Comparison of ENCODE assay signal across 19 cellular contexts in the genomic region with DNA sequence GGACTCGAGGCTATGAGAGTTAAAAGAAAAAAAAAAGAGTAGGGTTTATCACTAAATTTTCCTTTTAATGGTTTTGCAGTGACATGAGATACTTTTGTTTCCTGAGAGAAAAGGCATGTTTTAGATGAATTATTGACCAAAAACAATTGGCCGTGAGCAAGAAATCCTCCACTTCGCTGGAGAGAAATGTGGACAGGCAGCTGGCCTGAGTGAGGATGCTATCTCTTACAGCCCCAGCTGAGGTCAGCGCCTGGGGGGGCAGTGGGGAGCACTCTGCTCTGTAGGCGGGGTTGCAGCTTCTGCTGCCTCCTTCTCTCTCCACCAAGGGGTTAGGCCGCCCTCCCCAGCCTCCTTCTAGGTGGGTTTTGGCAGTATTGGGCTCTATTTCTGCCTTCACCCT. TPM values are rescaled to one million over a fixed set of nuclear protein-coding genes. Genes with fewer than 3 reads are reported as not detected.
"Had no signal": no experiment of that assay in that cellular context is flagged by ENCODE, and none has a peak within 500 bp of the region (broad histone marks: within the 10 kb centered on the region; RNA-seq: fewer than 3 reads in every experiment).

No MANE protein-coding gene starts in this region.

- H2AFZ ChIP-seq: hepatocyte had no signal

- H3K79me2 ChIP-seq: hepatocyte had no signal

- ATAC-seq: left ventricle myocardium superior; stimulated activated memory B cell treated with anti-CD40 and anti-IgM and Interleukin-4, amounts not matched to agents 10 μg/mL and 1 μg/mL and 100 μg/mL, for 72 hours had no signal

- H3K27me3 ChIP-seq: brain microvascular endothelial cell, hepatocyte, ovary, tibial nerve had no signal

- H3K9me3 ChIP-seq: ovary, tibial nerve had no signal

- H3K27ac ChIP-seq: brain microvascular endothelial cell, hepatocyte, ovary, SK-N-MC had no signal

- H3K36me3 ChIP-seq: brain microvascular endothelial cell, ovary had no signal

- DNase-seq: activated CD4-positive, CD25-positive, alpha-beta regulatory T cell treated with anti-CD3 and anti-CD28 coated beads, Interleukin-2, amount 50 U/mL, for 72 hours; activated naive CD4-positive, alpha-beta T cell; activated naive CD8-positive, alpha-beta T cell treated with anti-CD3 and anti-CD28 coated beads, Interleukin-2, amount 10 ng/mL, durations not matched to agents 7 days and 5 days; brain microvascular endothelial cell; cerebellar nuclear complex; endodermal cell; erythroblast; left ventricle myocardium superior; mesenchymal stem cell; nephron progenitor cell; stimulated activated CD4-positive, alpha-beta T cell treated with anti-CD3 and anti-CD28 coated beads, Interleukin-2, amount 100 ng/mL, for 48 hours; T-helper 1 cell; T1000 had no signal

- H3K4me2 ChIP-seq: hepatocyte had no signal

- H3K4me3 ChIP-seq: hepatocyte, ovary, SK-N-MC, tibial nerve had no signal

RNA-seq across cellular contexts. Expression of gene PRIMA1, which starts 54.6 kb away (rescaled TPM):
- polyA plus RNA-seq: keratinocyte had no signal
